ENCODE assay signal across 1 cellular context in genomic region chr1:202221911-202222909, GRCh38.
TF ChIP-seq lines count a peak whose summit lies in the region.

No MANE protein-coding gene starts in this region.

TF ChIP-seq in H1, 55 proteins besides CTCF, POLR2A, EP300 and RAD21:
- TF ChIP-seq CTBP2 (IDR thresholded peaks at IDR 0.05; ENCODE audit: borderline replicate concordance, insufficient read depth, insufficient read length, low read length) (no peak), BACH1 (IDR thresholded peaks at IDR 0.05; ENCODE audit: low read length) (no peak), SP2 (IDR thresholded peaks at IDR 0.05; ENCODE audit: low read length) (no peak), ATF3 (IDR thresholded peaks at IDR 0.05; ENCODE audit: insufficient read depth, low read depth, low read length) (no peak), BCL11A (IDR thresholded peaks at IDR 0.05; ENCODE audit: low read depth in 2 of 2, low read length in 2 of 2) (no peak), JUN (IDR thresholded peaks at IDR 0.05; ENCODE audit: low read depth, low read length) (no peak)
TF ChIP-seq in H1: peak in this region for 0.
